8 cellular contexts compared by ENCODE assay signal in genomic region chr11:2930705-2931415, GRCh38. TPM values are rescaled to one million over a fixed set of nuclear protein-coding genes. Genes with fewer than 3 reads are reported as not detected.
DNase-seq lines count a peak whose midpoint lies in the region; ATAC-seq and TF ChIP-seq lines count a peak whose summit lies in the region.

No MANE protein-coding gene starts in this region.

- peaks cover 25% of the 10 kb centered on the region for H3K4me1 Mint-ChIP-seq in activated CD8-positive, alpha-beta T cell treated with anti-CD3 and anti-CD28 coated beads for 36 hours (ENCODE audit: low read depth)
- H3K4me1 Mint-ChIP-seq in nephron progenitor cell: peaks cover 13% of the 10 kb centered on the region

- TF ChIP-seq CTCF in activated CD8-positive, alpha-beta T cell treated with anti-CD3 and anti-CD28 coated beads for 36 hours (IDR thresholded peaks at IDR 0.05): peak; percentile 78
- TF ChIP-seq CTCF in fibroblast of mammary gland (conservative IDR thresholded peaks at IDR 0.05; ENCODE audit: control insufficient read depth, insufficient read depth, low read depth, low read length): peak; percentile 43
- peak; percentile 31 for TF ChIP-seq CTCF in nephron progenitor cell (IDR thresholded peaks at IDR 0.05)

- CTCF ChIA-PET in activated CD8-positive, alpha-beta T cell treated with anti-CD3 and anti-CD28 coated beads for 36 hours (lab: Charles Lee): interaction anchor here (0.6 to 2.6 kb wide), 20 partner anchors 11 to 399 kb away, joined by 3 to 23 read pairs (median 6); partner anchors contain the start of gene CDKN1C

- DNase-seq in CD1c-positive myeloid dendritic cell (ENCODE audit: extremely low spot score): peak; percentile 29
- peak; percentile 63 for DNase-seq in NCI-H1092 (lab: John Stamatoyannopoulos, UW)
- peak; percentile 68 for DNase-seq in activated CD8-positive, alpha-beta T cell treated with anti-CD3 and anti-CD28 coated beads for 36 hours
- peak; percentile 29 for DNase-seq in fibroblast of mammary gland (ENCODE audit: low read depth)
- DNase-seq in nephron progenitor cell: peak; percentile 66
- no peak for DNase-seq in substantia nigra (lab: John Stamatoyannopoulos, UW)
- DNase-seq in NCI-H446 treated with DMSO at 0.1 percent for 48 hours (lab: John Stamatoyannopoulos, UW): no peak

- H3K27ac Mint-ChIP-seq in activated CD8-positive, alpha-beta T cell treated with anti-CD3 and anti-CD28 coated beads for 36 hours: peak overlapping the region; percentile 47
- H3K27ac Mint-ChIP-seq in nephron progenitor cell: no peak overlapping the region

- H3K27ac ChIP-seq in substantia nigra (ENCODE audit: low read depth, low read length, poor library complexity, severe bottlenecking): no peak overlapping the region

- POLR2A ChIA-PET in activated CD8-positive, alpha-beta T cell treated with anti-CD3 and anti-CD28 coated beads for 36 hours (lab: Charles Lee): interaction anchor here (1.0 to 4.5 kb wide), 5 partner anchors 9 to 71 kb away, joined by 3 to 39 read pairs (median 3); no protein-coding TSS in a partner anchor

- peaks cover 2% of the 10 kb centered on the region for H3K9me3 Mint-ChIP-seq in activated CD8-positive, alpha-beta T cell treated with anti-CD3 and anti-CD28 coated beads for 36 hours
- H3K9me3 Mint-ChIP-seq in nephron progenitor cell: peaks cover 6% of the 10 kb centered on the region

- H3K27me3 Mint-ChIP-seq in activated CD8-positive, alpha-beta T cell treated with anti-CD3 and anti-CD28 coated beads for 36 hours: peaks cover 25% of the 10 kb centered on the region
- H3K27me3 Mint-ChIP-seq in nephron progenitor cell (ENCODE audit: low read depth, poor library complexity): peaks cover 45% of the 10 kb centered on the region

- intact Hi-C loops in activated CD8-positive, alpha-beta T cell treated with anti-CD3 and anti-CD28 coated beads for 36 hours (cut with micrococcal nuclease): no loop called here

- H3K36me3 Mint-ChIP-seq in activated CD8-positive, alpha-beta T cell treated with anti-CD3 and anti-CD28 coated beads for 36 hours (ENCODE audit: low read depth): no peaks in the 10 kb centered on the region
- H3K36me3 Mint-ChIP-seq in nephron progenitor cell (ENCODE audit: low read depth): no peaks in the 10 kb centered on the region

- H3K4me3 ChIP-seq in fibroblast of mammary gland (ENCODE audit: control insufficient read depth, low read depth, low read length): peak overlapping the region; percentile 28

- ATAC-seq in GM19452 (IDR thresholded peaks at IDR 0.05; ENCODE audit: unreplicated experiment): peak; percentile 32
- ATAC-seq in activated CD8-positive, alpha-beta T cell treated with anti-CD3 and anti-CD28 coated beads for 36 hours: peak; percentile 17

- H3K4me3 Mint-ChIP-seq in activated CD8-positive, alpha-beta T cell treated with anti-CD3 and anti-CD28 coated beads for 36 hours: peak overlapping the region; percentile 75
- H3K4me3 Mint-ChIP-seq in nephron progenitor cell: peak overlapping the region; percentile 76

RNA-seq across cellular contexts. Expression of gene PHLDA2, which starts 1.6 kb away (rescaled TPM):
- total RNA-seq in activated CD8-positive, alpha-beta T cell treated with anti-CD3 and anti-CD28 coated beads for 36 hours: 1 to 10 TPM; 3.6 to 3.7 TPM

RNA-seq across cellular contexts. Expression of gene CDKN1C, which starts 45.3 kb away (rescaled TPM):
- 1 to 10 TPM; 1.6 TPM for total RNA-seq in activated CD8-positive, alpha-beta T cell treated with anti-CD3 and anti-CD28 coated beads for 36 hours

Comparison
In these comparisons a context has a peak if more than half of its experiments do, and no peak if none do; other contexts are left out.
1. DNase-seq: peak in CD1c-positive myeloid dendritic cell (single experiment), NCI-H1092 (single experiment), activated CD8-positive, alpha-beta T cell treated with anti-CD3 and anti-CD28 coated beads for 36 hours (single experiment), fibroblast of mammary gland (single experiment) and nephron progenitor cell (single experiment); none in substantia nigra (0 of 49) and NCI-H446 treated with DMSO at 0.1 percent for 48 hours (single experiment).
2. Peak in every context shown above with its lines, with median percentiles within 50 percentile points of each other: CTCF ChIP-seq.